ENCODE assay signal across 8 cellular contexts in the genomic region with DNA sequence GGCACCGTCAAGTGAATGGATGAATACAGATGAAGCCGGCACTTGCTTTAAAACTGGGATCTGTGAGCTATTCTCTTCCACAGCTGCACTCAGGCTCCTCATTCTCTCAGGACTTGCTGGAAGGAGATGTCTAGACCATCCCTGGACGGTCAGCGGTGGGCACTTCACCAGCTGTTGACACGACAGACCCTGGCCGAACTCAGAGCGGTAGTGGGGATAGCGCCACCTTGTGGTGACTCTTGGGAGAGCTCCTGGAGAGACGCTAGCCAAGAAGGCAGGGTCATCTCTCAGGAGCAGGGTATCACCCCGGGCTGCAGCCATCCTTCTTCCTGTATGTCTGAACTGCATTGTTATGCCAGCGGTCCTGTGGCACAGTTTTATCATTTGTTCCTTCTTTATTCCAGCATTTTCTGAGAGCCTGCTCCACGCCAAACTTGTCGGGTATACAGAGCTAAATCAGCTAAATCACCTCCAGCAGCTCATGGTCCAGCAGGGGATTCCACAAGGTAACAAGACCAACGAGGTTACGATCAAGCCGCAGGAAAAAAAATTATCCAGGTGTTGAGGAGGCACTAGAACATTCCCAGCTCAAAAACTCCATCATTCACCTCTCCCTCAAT. TPM values are rescaled to one million over a fixed set of nuclear protein-coding genes. Genes with fewer than 3 reads are reported as not detected.
DNase-seq lines count a peak whose midpoint lies in the region; ATAC-seq and TF ChIP-seq lines count a peak whose summit lies in the region.

No MANE protein-coding gene starts in this region.

- H3K9me3 ChIP-seq in breast epithelium = no peaks in the 10 kb centered on the region

- H3K4me3 ChIP-seq in GM06990 (replicated peaks; ENCODE audit: low read depth, low read length) (no peak overlapping the region), breast epithelium (no peak overlapping the region), kidney epithelial cell (ENCODE audit: low read depth, low read length) (no peak overlapping the region)

- H3K4me1 ChIP-seq in breast epithelium = no peaks in the 10 kb centered on the region

- H3K27me3 ChIP-seq in GM06990 (replicated peaks; ENCODE audit: control insufficient read depth, insufficient read depth, low read length) (peaks cover 8% of the 10 kb centered on the region), breast epithelium (peaks cover 0 to 10% of the 10 kb centered on the region in 2 donors), kidney epithelial cell (ENCODE audit: control insufficient read depth, insufficient read depth, low read length) (peaks cover 70% of the 10 kb centered on the region)

- H3K27ac ChIP-seq in breast epithelium = no peak overlapping the region

- TF ChIP-seq CTCF in GM06990 (IDR thresholded peaks at IDR 0.05; ENCODE audit: insufficient read depth, low read length, poor library complexity, severe bottlenecking) = peak; percentile 94
- peak; percentile 48 to 66 (median 59) for TF ChIP-seq CTCF in breast epithelium (IDR thresholded peaks at IDR 0.05)
- peak; percentile 88 for TF ChIP-seq CTCF in kidney epithelial cell (IDR thresholded peaks at IDR 0.05; ENCODE audit: insufficient read depth, low read length, poor library complexity, severe bottlenecking)

- no peak for TF ChIP-seq POLR2A in breast epithelium (IDR thresholded peaks at IDR 0.05)

- H3K36me3 ChIP-seq in GM06990 (ENCODE audit: control insufficient read depth, insufficient read depth, low read length) (no peaks in the 10 kb centered on the region), breast epithelium (no peaks in the 10 kb centered on the region), kidney epithelial cell (ENCODE audit: control insufficient read depth, insufficient read depth, low read length) (no peaks in the 10 kb centered on the region)

- no peak for DNase-seq in GM06990 (ENCODE audit: extremely low read depth, insufficient read length)
- peak; percentile 57 for DNase-seq in KG1 (lab: John Stamatoyannopoulos, UW)
- DNase-seq in UCSD-AML1 (lab: John Stamatoyannopoulos, UW; ENCODE audit: unreplicated experiment) = peak; percentile 74
- DNase-seq in breast epithelium (ENCODE audit: low spot score in 2 of 2) = no peak
- DNase-seq in kidney epithelial cell (ENCODE audit: low read depth) = no peak
- peak; percentile 64 to 85 for DNase-seq in stimulated activated CD4-positive, alpha-beta T cell treated with anti-CD3 and anti-CD28 coated beads, Interleukin-4, amount 100 ng/mL, for 48 hours (ENCODE audit: low read depth in 2 of 2)

- no peak for ATAC-seq in HG03045 (IDR thresholded peaks at IDR 0.05; ENCODE audit: unreplicated experiment)
- ATAC-seq in GM18517 (IDR thresholded peaks at IDR 0.05; ENCODE audit: unreplicated experiment) = no peak

- intact Hi-C loops in breast epithelium (cut with DNase I; ENCODE audit: low total_unique reads) = no loop called here

RNA-seq across cellular contexts. Expression of a gene that starts 10.0 kb away (rescaled TPM):
- total RNA-seq in breast epithelium (not detected), kidney epithelial cell (not detected in 2 replicates)

RNA-seq across cellular contexts. Expression of a gene that starts 11.0 kb away (rescaled TPM):
- total RNA-seq in breast epithelium (under 1 TPM in 2 of 3 donors, not detected in 1; under 0.01 to 0.16 TPM), kidney epithelial cell (0.13 and 0.34 TPM in 2 replicates)

RNA-seq across cellular contexts. Expression of a gene that starts 16.6 kb away (rescaled TPM):
- 1 to 10 TPM in 1 of 3 donors, under 1 TPM in 1, not detected in 1; 0.29 to 1.3 TPM for total RNA-seq in breast epithelium
- not detected in 2 replicates for total RNA-seq in kidney epithelial cell

RNA-seq across cellular contexts. Expression of a gene that starts 30.4 kb away (rescaled TPM):
- total RNA-seq in breast epithelium (10 to 100 TPM; 50.5 to 84.3 (median 54.0) TPM), kidney epithelial cell (57.0 and 68.5 TPM in 2 replicates)

RNA-seq across cellular contexts. Expression of a gene that starts 30.9 kb away (rescaled TPM):
- total RNA-seq in breast epithelium = 10 to 100 TPM; 65.2 to 86.2 (median 75.2) TPM
- total RNA-seq in kidney epithelial cell = 77.9 and 101 TPM in 2 replicates

Comparison
In these comparisons a context has a peak if more than half of its experiments do, and no peak if none do; other contexts are left out.
1. DNase-seq: peak in KG1 (single experiment), UCSD-AML1 (single experiment) and stimulated activated CD4-positive, alpha-beta T cell treated with anti-CD3 and anti-CD28 coated beads, Interleukin-4, amount 100 ng/mL, for 48 hours (2 of 2); none in GM06990 (single experiment), breast epithelium (0 of 2) and kidney epithelial cell (single experiment).
2. Peak in every context shown above with its lines, with median percentiles within 50 percentile points of each other: CTCF ChIP-seq.